In genomic region chr17:57971572-57971971, GRCh38 we compare ENCODE assay signal across 1 cellular context.
TF ChIP-seq lines count a peak whose summit lies in the region.

No MANE protein-coding gene starts in this region.

TF ChIP-seq in HepG2, 621 proteins besides CTCF, POLR2A, EP300 and RAD21:
- TF ChIP-seq AGO2 (optimal IDR thresholded peaks at IDR 0.05; ENCODE audit: low read depth, low read length) = peak; percentile 38
- TF ChIP-seq KLF12 (CRISPR knock-in tag; IDR thresholded peaks at IDR 0.05; ENCODE audit: borderline replicate concordance) = no peak
- peak; percentile 12 for TF ChIP-seq RBM22 (optimal IDR thresholded peaks at IDR 0.05; ENCODE audit: low read length)
- TF ChIP-seq RBFOX2 (IDR thresholded peaks at IDR 0.05; ENCODE audit: low read depth, low read length) = 0 out of 2 replicates have a peak, but pooled peaks have one; percentile 19
TF ChIP-seq in HepG2: peak in this region for 3.
